ENCODE assay signal across 9 cellular contexts in genomic region chr11:67427364-67427859, GRCh38. TPM values are rescaled to one million over a fixed set of nuclear protein-coding genes. Genes with fewer than 3 reads are reported as not detected.
DNase-seq lines count a peak whose midpoint lies in the region; TF ChIP-seq lines count a peak whose summit lies in the region.
"Not testable (repeated sequence)": the region's sequence is repeated elsewhere in the genome, so short reads cannot be mapped to it uniquely, and the experiment has no call there.
"Had no signal": no experiment of that assay in that cellular context is flagged by ENCODE, and none has a peak within 500 bp of the region (broad histone marks: within the 10 kb centered on the region; RNA-seq: fewer than 3 reads in every experiment).

No MANE protein-coding gene starts in this region.

- H4K20me1 ChIP-seq in OCI-LY3 (ENCODE audit: insufficient read depth, low read length) = not testable (repeated sequence)

- peak overlapping the region; percentile 44 for H3K27ac ChIP-seq in OCI-LY3 (ENCODE audit: low read length)
- H3K27ac ChIP-seq in cingulate gyrus (ENCODE audit: low read depth, low read length) = peak overlapping the region; percentile 96
- peak overlapping the region; percentile 89 for H3K27ac ChIP-seq in left ventricle myocardium inferior (replicated peaks)
- H3K27ac ChIP-seq in muscle layer of colon (ENCODE audit: low read depth, low read length) = peak overlapping the region; percentile 79
- peak overlapping the region; percentile 90 for H3K27ac ChIP-seq in skeletal muscle tissue (ENCODE audit: low read depth, low read length)
- peak overlapping the region; percentile 92 for H3K27ac ChIP-seq in vagina

- not testable (repeated sequence) for H3K9me3 Mint-ChIP-seq in activated T-helper 1 cell treated with anti-CD3 and anti-CD28 coated beads, Interleukin-12 subunit alpha, Interleukin-12 subunit beta, Interleukin-2, Interleukin-4 antibody, amounts not matched to agents 30 ng/mL and 10 ng/mL and 1 ng/mL, durations not matched to agents 14 hours and 24 hours and 36 hours

- H3K9ac ChIP-seq in OCI-LY3 (ENCODE audit: low read length) = peak overlapping the region; percentile 87
- peak overlapping the region; percentile 98 for H3K9ac ChIP-seq in muscle layer of colon (ENCODE audit: low read length)
- H3K9ac ChIP-seq in skeletal muscle tissue (ENCODE audit: low read depth in 1 of 3, low read length in 3 of 3) = peak overlapping the region; percentile 97 to 99 (median 98)

- H3K4me3 Mint-ChIP-seq in activated T-helper 1 cell treated with anti-CD3 and anti-CD28 coated beads, Interleukin-12 subunit alpha, Interleukin-12 subunit beta, Interleukin-2, Interleukin-4 antibody, amounts not matched to agents 30 ng/mL and 10 ng/mL and 1 ng/mL, durations not matched to agents 14 hours and 24 hours and 36 hours = peak overlapping the region; percentile 98

- peak overlapping the region; percentile 63 for H3K4me3 ChIP-seq in GM12864 (ENCODE audit: low read depth, low read length)
- H3K4me3 ChIP-seq in OCI-LY3 (ENCODE audit: low read length) = peak overlapping the region; percentile 86
- H3K4me3 ChIP-seq in left ventricle myocardium inferior = peak overlapping the region; percentile 81
- H3K4me3 ChIP-seq in muscle layer of colon (ENCODE audit: low read depth in 1 of 2, low read length in 2 of 2) = peak overlapping the region in 1 of 2 donors; percentile 92
- peak overlapping the region; percentile 93 to 94 (median 94) for H3K4me3 ChIP-seq in skeletal muscle tissue (ENCODE audit: low read length in 3 of 3)
- H3K4me3 ChIP-seq in vagina = peak overlapping the region; percentile 93 to 99

- intact Hi-C loops in activated T-helper 1 cell treated with anti-CD3 and anti-CD28 coated beads, Interleukin-12 subunit alpha, Interleukin-12 subunit beta, Interleukin-2, Interleukin-4 antibody, amounts not matched to agents 30 ng/mL and 10 ng/mL and 1 ng/mL, durations not matched to agents 14 hours and 24 hours and 36 hours (cut with micrococcal nuclease); left ventricle myocardium inferior (cut with micrococcal nuclease); vagina (cut with DNase I): not testable (repeated sequence)

- H3K27me3 Mint-ChIP-seq in activated T-helper 1 cell treated with anti-CD3 and anti-CD28 coated beads, Interleukin-12 subunit alpha, Interleukin-12 subunit beta, Interleukin-2, Interleukin-4 antibody, amounts not matched to agents 30 ng/mL and 10 ng/mL and 1 ng/mL, durations not matched to agents 14 hours and 24 hours and 36 hours (ENCODE audit: insufficient read depth) = not testable (repeated sequence)

- not testable (repeated sequence) for H3K9me3 ChIP-seq in OCI-LY3 (ENCODE audit: insufficient read depth, low read length); left ventricle myocardium inferior (replicated peaks); muscle layer of colon (ENCODE audit: low read length); skeletal muscle tissue (ENCODE audit: control insufficient read depth in 3 of 3, low read length in 3 of 3); vagina

- peak overlapping the region; percentile 85 for H2AFZ ChIP-seq in OCI-LY3 (ENCODE audit: low read depth, low read length)

- peaks cover 12% of the 10 kb centered on the region for H3K4me1 ChIP-seq in OCI-LY3 (ENCODE audit: low read length)
- H3K4me1 ChIP-seq in left ventricle myocardium inferior = peaks cover 31% of the 10 kb centered on the region
- H3K4me1 ChIP-seq in muscle layer of colon (ENCODE audit: insufficient read depth, low read length) = peaks cover 17% of the 10 kb centered on the region
- H3K4me1 ChIP-seq in skeletal muscle tissue (ENCODE audit: control insufficient read depth in 3 of 3, insufficient read depth in 3 of 3, low read length in 3 of 3) = peaks cover 15 to 31% (median 16%) of the 10 kb centered on the region in 3 donors
- H3K4me1 ChIP-seq in vagina = peaks cover 29% of the 10 kb centered on the region

- not testable (repeated sequence) for TF ChIP-seq POLR2A in vagina (IDR thresholded peaks at IDR 0.05)

- not testable (repeated sequence) for TF ChIP-seq CTCF in GM12864 (IDR thresholded peaks at IDR 0.05; ENCODE audit: low read depth, low read length, missing control alignments); OCI-LY3 (IDR thresholded peaks at IDR 0.05; ENCODE audit: low read depth, low read length); left ventricle myocardium inferior (IDR thresholded peaks at IDR 0.05; ENCODE audit: borderline replicate concordance); vagina (IDR thresholded peaks at IDR 0.05)

- H3K27ac Mint-ChIP-seq in activated T-helper 1 cell treated with anti-CD3 and anti-CD28 coated beads, Interleukin-12 subunit alpha, Interleukin-12 subunit beta, Interleukin-2, Interleukin-4 antibody, amounts not matched to agents 30 ng/mL and 10 ng/mL and 1 ng/mL, durations not matched to agents 14 hours and 24 hours and 36 hours = peak overlapping the region; percentile 97

- H3K36me3 Mint-ChIP-seq in activated T-helper 1 cell treated with anti-CD3 and anti-CD28 coated beads, Interleukin-12 subunit alpha, Interleukin-12 subunit beta, Interleukin-2, Interleukin-4 antibody, amounts not matched to agents 30 ng/mL and 10 ng/mL and 1 ng/mL, durations not matched to agents 14 hours and 24 hours and 36 hours (ENCODE audit: low read depth) = peaks cover 14% of the 10 kb centered on the region

- H3K36me3 ChIP-seq in OCI-LY3 (replicated peaks; ENCODE audit: low read depth, low read length); vagina: not testable (repeated sequence)
- H3K36me3 ChIP-seq in left ventricle myocardium inferior (peaks cover 26% of the 10 kb centered on the region), muscle layer of colon (ENCODE audit: insufficient read depth, low read length) (peaks cover 23% of the 10 kb centered on the region), skeletal muscle tissue (ENCODE audit: control insufficient read depth in 3 of 3, insufficient read depth in 3 of 3, low read length in 3 of 3) (peaks cover 18 to 42% (median 33%) of the 10 kb centered on the region in 3 donors)

- not testable (repeated sequence) for DNase-seq in GM12864 (ENCODE audit: low read depth); activated T-helper 1 cell treated with anti-CD3 and anti-CD28 coated beads, Interleukin-12 subunit alpha, Interleukin-12 subunit beta, Interleukin-2, Interleukin-4 antibody, amounts not matched to agents 30 ng/mL and 10 ng/mL and 1 ng/mL, durations not matched to agents 14 hours and 24 hours and 36 hours (ENCODE audit: low spot score); left ventricle myocardium inferior; vagina (ENCODE audit: extremely low spot score in 2 of 2)

- H3K27me3 ChIP-seq in OCI-LY3 (ENCODE audit: low read depth, low read length); left ventricle myocardium inferior (ENCODE audit: low read depth); muscle layer of colon (ENCODE audit: control insufficient read depth in 1 of 2, insufficient read depth in 2 of 2, low read length in 2 of 2); skeletal muscle tissue (ENCODE audit: control insufficient read depth in 3 of 3, insufficient read depth in 3 of 3, low read length in 3 of 3); vagina: not testable (repeated sequence)

- H3K79me2 ChIP-seq in OCI-LY3 (ENCODE audit: low read length) = peaks cover 18% of the 10 kb centered on the region

- H3K4me2 ChIP-seq in OCI-LY3 (ENCODE audit: low read length) = peak overlapping the region; percentile 80

- peaks cover 35% of the 10 kb centered on the region for H3K4me1 Mint-ChIP-seq in activated T-helper 1 cell treated with anti-CD3 and anti-CD28 coated beads, Interleukin-12 subunit alpha, Interleukin-12 subunit beta, Interleukin-2, Interleukin-4 antibody, amounts not matched to agents 30 ng/mL and 10 ng/mL and 1 ng/mL, durations not matched to agents 14 hours and 24 hours and 36 hours (ENCODE audit: low read depth)

RNA-seq across cellular contexts. Expression of gene RPS6KB2, which starts 0.9 kb away (rescaled TPM):
- total RNA-seq in activated T-helper 1 cell treated with anti-CD3 and anti-CD28 coated beads, Interleukin-12 subunit alpha, Interleukin-12 subunit beta, Interleukin-2, Interleukin-4 antibody, amounts not matched to agents 30 ng/mL and 10 ng/mL and 1 ng/mL, durations not matched to agents 14 hours and 24 hours and 36 hours = 84.1 and 86.2 TPM in 2 replicates
- total RNA-seq in left ventricle myocardium inferior = 21.3 TPM
- total RNA-seq in skeletal muscle tissue = 23.5 TPM
- 50.6 TPM for total RNA-seq in vagina

RNA-seq across cellular contexts. Expression of gene PTPRCAP, which starts 10.1 kb away (rescaled TPM):
- total RNA-seq in activated T-helper 1 cell treated with anti-CD3 and anti-CD28 coated beads, Interleukin-12 subunit alpha, Interleukin-12 subunit beta, Interleukin-2, Interleukin-4 antibody, amounts not matched to agents 30 ng/mL and 10 ng/mL and 1 ng/mL, durations not matched to agents 14 hours and 24 hours and 36 hours = 108 and 109 TPM in 2 replicates
- total RNA-seq in left ventricle myocardium inferior (0.60 TPM), skeletal muscle tissue (not detected), vagina (18.2 TPM)

RNA-seq across cellular contexts. Expression of gene CARNS1, which starts 11.9 kb away (rescaled TPM):
- 0.62 and 0.81 TPM in 2 replicates for total RNA-seq in activated T-helper 1 cell treated with anti-CD3 and anti-CD28 coated beads, Interleukin-12 subunit alpha, Interleukin-12 subunit beta, Interleukin-2, Interleukin-4 antibody, amounts not matched to agents 30 ng/mL and 10 ng/mL and 1 ng/mL, durations not matched to agents 14 hours and 24 hours and 36 hours
- total RNA-seq in left ventricle myocardium inferior = 14.5 TPM
- 17.2 TPM for total RNA-seq in skeletal muscle tissue
- total RNA-seq in vagina = 1.7 TPM

RNA-seq across cellular contexts. Expression of gene CORO1B, which starts 15.9 kb away (rescaled TPM):
- 222 and 225 TPM in 2 replicates for total RNA-seq in activated T-helper 1 cell treated with anti-CD3 and anti-CD28 coated beads, Interleukin-12 subunit alpha, Interleukin-12 subunit beta, Interleukin-2, Interleukin-4 antibody, amounts not matched to agents 30 ng/mL and 10 ng/mL and 1 ng/mL, durations not matched to agents 14 hours and 24 hours and 36 hours
- total RNA-seq in left ventricle myocardium inferior (25.5 TPM), skeletal muscle tissue (34.4 TPM), vagina (70.7 TPM)

RNA-seq across cellular contexts. Expression of gene TBC1D10C, which starts 23.5 kb away (rescaled TPM):
- 131 and 135 TPM in 2 replicates for total RNA-seq in activated T-helper 1 cell treated with anti-CD3 and anti-CD28 coated beads, Interleukin-12 subunit alpha, Interleukin-12 subunit beta, Interleukin-2, Interleukin-4 antibody, amounts not matched to agents 30 ng/mL and 10 ng/mL and 1 ng/mL, durations not matched to agents 14 hours and 24 hours and 36 hours
- total RNA-seq in left ventricle myocardium inferior = 1.0 TPM
- 1.0 TPM for total RNA-seq in skeletal muscle tissue
- total RNA-seq in vagina = 6.6 TPM
- total RNA-seq: Daoy had no signal

Comparison
In these comparisons a context has a peak if more than half of its experiments do, and no peak if none do; other contexts are left out.
1. H3K27ac ChIP-seq: peak in every context shown above with its lines; median percentile 96 in cingulate gyrus; 92 in vagina; 90 in skeletal muscle tissue; 89 in left ventricle myocardium inferior; 79 in muscle layer of colon; 44 in OCI-LY3.
2. RNA of gene PTPRCAP, which starts 10.1 kb away (total RNA-seq): 108 to 109 TPM in activated T-helper 1 cell treated with anti-CD3 and anti-CD28 coated beads, Interleukin-12 subunit alpha, Interleukin-12 subunit beta, Interleukin-2, Interleukin-4 antibody, amounts not matched to agents 30 ng/mL and 10 ng/mL and 1 ng/mL, durations not matched to agents 14 hours and 24 hours and 36 hours and 18.2 TPM in vagina (single experiment); 0.60 TPM in left ventricle myocardium inferior (single experiment) and not detected in skeletal muscle tissue (single experiment); every median in the first group is over 10 times any median in the second.
3. Peak in every context shown above with its lines, with median percentiles within 50 percentile points of each other: H3K9ac ChIP-seq.